ENCODE assay signal across 15 cellular contexts in genomic region chr4:19026281-19026680, GRCh38.
DNase-seq lines count a peak whose midpoint lies in the region; ATAC-seq and TF ChIP-seq lines count a peak whose summit lies in the region.
"Had no signal": no experiment of that assay in that cellular context is flagged by ENCODE, and none has a peak within 500 bp of the region (broad histone marks: within the 10 kb centered on the region; RNA-seq: fewer than 3 reads in every experiment).

No MANE protein-coding gene starts in this region.

- H3K4me1 Mint-ChIP-seq in activated T-helper 17 cell treated with anti-CD3 and anti-CD28 coated beads, Interleukin-2, amount 50 U/mL, for 72 hours: no peaks in the 10 kb centered on the region
- H3K4me1 Mint-ChIP-seq: CD14-positive monocyte, T-helper 17 cell had no signal

- H3K9me3 Mint-ChIP-seq in activated T-helper 17 cell treated with anti-CD3 and anti-CD28 coated beads, Interleukin-2, amount 50 U/mL, for 72 hours: peaks cover 10% of the 10 kb centered on the region

- H3K27me3 Mint-ChIP-seq in activated T-helper 17 cell treated with anti-CD3 and anti-CD28 coated beads, Interleukin-2, amount 50 U/mL, for 72 hours: no peaks in the 10 kb centered on the region
- H3K27me3 Mint-ChIP-seq: stimulated activated naive CD8-positive, alpha-beta T cell treated with anti-CD3 and anti-CD28 coated beads, Interleukin-15, Interleukin-2, amounts not matched to agents 100 ng/mL and 50 ng/mL, for 24 hours; T-helper 17 cell had no signal

- ATAC-seq in SK-N-SH treated with all-trans-retinoic acid at 6 μM for 48 hours (peak; percentile 31; the same call in 1 of the 3 replicates), HG03159 (IDR thresholded peaks at IDR 0.05; ENCODE audit: unreplicated experiment) (no peak), GM21619 (IDR thresholded peaks at IDR 0.05; ENCODE audit: unreplicated experiment) (no peak)
- no peak for ATAC-seq in activated T-helper 17 cell treated with anti-CD3 and anti-CD28 coated beads, Interleukin-2, amount 50 U/mL, for 72 hours (replicated peaks)
- ATAC-seq: Panc1, T-helper 17 cell had no signal

- intact Hi-C loops in head of caudate nucleus (cut with DNase I): no loop called here

- no peak overlapping the region for H3K27ac Mint-ChIP-seq in activated T-helper 17 cell treated with anti-CD3 and anti-CD28 coated beads, Interleukin-2, amount 50 U/mL, for 72 hours
- H3K27ac Mint-ChIP-seq: activated T-helper 1 cell treated with anti-CD3 and anti-CD28 coated beads, Interleukin-12 subunit alpha, Interleukin-12 subunit beta, Interleukin-2, Interleukin-4 antibody, amounts not matched to agents 30 ng/mL and 10 ng/mL and 1 ng/mL, durations not matched to agents 14 hours and 24 hours and 36 hours; CD14-positive monocyte; stimulated activated naive CD8-positive, alpha-beta T cell treated with anti-CD3 and anti-CD28 coated beads, Interleukin-15, Interleukin-2, amounts not matched to agents 100 ng/mL and 50 ng/mL, for 24 hours; T-helper 17 cell had no signal

- DNase-seq in H4 (ENCODE audit: low spot score): peak; percentile 7
- DNase-seq in head of caudate nucleus: peak in 34 of 42 donors; percentile 3 to 74 (median 33)
- peak; percentile 90 for DNase-seq in renal cortical epithelial cell (ENCODE audit: low read depth)
- no peak for DNase-seq in iPS-NIHi11 (ENCODE audit: low spot score)
- DNase-seq: activated CD4-positive, alpha-beta T cell treated with anti-CD3 and anti-CD28 coated beads, Interleukin-2, amount 50 U/mL, for 1 hour; Karpas-422; T-helper 17 cell had no signal

- H3K4me3 Mint-ChIP-seq in activated T-helper 17 cell treated with anti-CD3 and anti-CD28 coated beads, Interleukin-2, amount 50 U/mL, for 72 hours: no peak overlapping the region
- H3K4me3 Mint-ChIP-seq: activated T-helper 1 cell treated with anti-CD3 and anti-CD28 coated beads, Interleukin-12 subunit alpha, Interleukin-12 subunit beta, Interleukin-2, Interleukin-4 antibody, amounts not matched to agents 30 ng/mL and 10 ng/mL and 1 ng/mL, durations not matched to agents 14 hours and 24 hours and 36 hours; CD14-positive monocyte; stimulated activated naive CD8-positive, alpha-beta T cell treated with anti-CD3 and anti-CD28 coated beads, Interleukin-15, Interleukin-2, amounts not matched to agents 100 ng/mL and 50 ng/mL, for 24 hours; T-helper 17 cell had no signal

- H3K36me3 Mint-ChIP-seq in activated T-helper 17 cell treated with anti-CD3 and anti-CD28 coated beads, Interleukin-2, amount 50 U/mL, for 72 hours (ENCODE audit: low read depth): no peaks in the 10 kb centered on the region
- H3K36me3 Mint-ChIP-seq: CD14-positive monocyte had no signal

TF ChIP-seq in SK-N-SH treated with all-trans-retinoic acid at 6 μM for 48 hours, 23 proteins besides CTCF, POLR2A, EP300 and RAD21:
- TF ChIP-seq, protein P1, sequence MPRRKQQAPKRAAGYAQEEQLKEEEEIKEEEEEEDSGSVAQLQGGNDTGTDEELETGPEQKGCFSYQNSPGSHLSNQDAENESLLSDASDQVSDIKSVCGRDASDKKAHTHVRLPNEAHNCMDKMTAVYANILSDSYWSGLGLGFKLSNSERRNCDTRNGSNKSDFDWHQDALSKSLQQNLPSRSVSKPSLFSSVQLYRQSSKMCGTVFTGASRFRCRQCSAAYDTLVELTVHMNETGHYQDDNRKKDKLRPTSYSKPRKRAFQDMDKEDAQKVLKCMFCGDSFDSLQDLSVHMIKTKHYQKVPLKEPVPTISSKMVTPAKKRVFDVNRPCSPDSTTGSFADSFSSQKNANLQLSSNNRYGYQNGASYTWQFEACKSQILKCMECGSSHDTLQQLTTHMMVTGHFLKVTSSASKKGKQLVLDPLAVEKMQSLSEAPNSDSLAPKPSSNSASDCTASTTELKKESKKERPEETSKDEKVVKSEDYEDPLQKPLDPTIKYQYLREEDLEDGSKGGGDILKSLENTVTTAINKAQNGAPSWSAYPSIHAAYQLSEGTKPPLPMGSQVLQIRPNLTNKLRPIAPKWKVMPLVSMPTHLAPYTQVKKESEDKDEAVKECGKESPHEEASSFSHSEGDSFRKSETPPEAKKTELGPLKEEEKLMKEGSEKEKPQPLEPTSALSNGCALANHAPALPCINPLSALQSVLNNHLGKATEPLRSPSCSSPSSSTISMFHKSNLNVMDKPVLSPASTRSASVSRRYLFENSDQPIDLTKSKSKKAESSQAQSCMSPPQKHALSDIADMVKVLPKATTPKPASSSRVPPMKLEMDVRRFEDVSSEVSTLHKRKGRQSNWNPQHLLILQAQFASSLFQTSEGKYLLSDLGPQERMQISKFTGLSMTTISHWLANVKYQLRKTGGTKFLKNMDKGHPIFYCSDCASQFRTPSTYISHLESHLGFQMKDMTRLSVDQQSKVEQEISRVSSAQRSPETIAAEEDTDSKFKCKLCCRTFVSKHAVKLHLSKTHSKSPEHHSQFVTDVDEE (CRISPR knock-in tag; IDR thresholded peaks at IDR 0.05): no peak
- TF ChIP-seq, protein P2, sequence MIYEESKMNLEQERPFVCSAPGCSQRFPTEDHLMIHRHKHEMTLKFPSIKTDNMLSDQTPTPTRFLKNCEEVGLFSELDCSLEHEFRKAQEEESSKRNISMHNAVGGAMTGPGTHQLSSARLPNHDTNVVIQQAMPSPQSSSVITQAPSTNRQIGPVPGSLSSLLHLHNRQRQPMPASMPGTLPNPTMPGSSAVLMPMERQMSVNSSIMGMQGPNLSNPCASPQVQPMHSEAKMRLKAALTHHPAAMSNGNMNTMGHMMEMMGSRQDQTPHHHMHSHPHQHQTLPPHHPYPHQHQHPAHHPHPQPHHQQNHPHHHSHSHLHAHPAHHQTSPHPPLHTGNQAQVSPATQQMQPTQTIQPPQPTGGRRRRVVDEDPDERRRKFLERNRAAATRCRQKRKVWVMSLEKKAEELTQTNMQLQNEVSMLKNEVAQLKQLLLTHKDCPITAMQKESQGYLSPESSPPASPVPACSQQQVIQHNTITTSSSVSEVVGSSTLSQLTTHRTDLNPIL (CRISPR knock-in tag; IDR thresholded peaks at IDR 0.05; ENCODE audit: low read depth): no peak
